In the genomic region with DNA sequence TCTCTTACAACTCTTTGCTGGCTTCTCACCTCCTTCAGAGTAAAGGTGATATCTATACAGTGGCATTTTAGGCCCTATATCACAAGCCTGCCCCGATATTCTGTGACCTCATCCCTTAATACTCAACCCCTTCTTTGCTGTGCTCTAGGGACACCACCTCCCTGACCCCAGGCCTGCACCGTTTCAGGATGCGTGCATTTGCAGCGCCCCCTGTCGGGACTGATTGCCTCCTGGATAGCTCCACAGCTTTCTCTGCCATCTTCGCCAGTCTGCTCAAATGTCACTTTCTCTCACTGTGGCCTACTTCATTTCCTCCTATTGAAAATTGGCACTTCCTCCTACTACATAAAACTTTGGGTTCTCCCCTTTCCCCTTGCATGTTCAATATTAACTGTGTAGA, we compare ENCODE assay signal across 1 cellular context.
TF ChIP-seq lines count a peak whose summit lies in the region.

No MANE protein-coding gene starts in this region.

TF ChIP-seq in GM12878, 131 proteins besides CTCF, POLR2A, EP300 and RAD21 (continued from another document):
- TF ChIP-seq, protein P1, sequence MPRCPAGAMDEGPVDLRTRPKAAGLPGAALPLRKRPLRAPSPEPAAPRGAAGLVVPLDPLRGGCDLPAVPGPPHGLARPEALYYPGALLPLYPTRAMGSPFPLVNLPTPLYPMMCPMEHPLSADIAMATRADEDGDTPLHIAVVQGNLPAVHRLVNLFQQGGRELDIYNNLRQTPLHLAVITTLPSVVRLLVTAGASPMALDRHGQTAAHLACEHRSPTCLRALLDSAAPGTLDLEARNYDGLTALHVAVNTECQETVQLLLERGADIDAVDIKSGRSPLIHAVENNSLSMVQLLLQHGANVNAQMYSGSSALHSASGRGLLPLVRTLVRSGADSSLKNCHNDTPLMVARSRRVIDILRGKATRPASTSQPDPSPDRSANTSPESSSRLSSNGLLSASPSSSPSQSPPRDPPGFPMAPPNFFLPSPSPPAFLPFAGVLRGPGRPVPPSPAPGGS (IDR thresholded peaks at IDR 0.05; ENCODE audit: borderline replicate concordance, insufficient read depth, low read depth, low read length, poor library complexity, severe bottlenecking), result no peak
- no peak for TF ChIP-seq JUND (IDR thresholded peaks at IDR 0.05; ENCODE audit: low read depth, low read length)
- no peak for TF ChIP-seq FOS (IDR thresholded peaks at IDR 0.05; ENCODE audit: borderline replicate concordance, extremely low read depth, insufficient read length)
- TF ChIP-seq MXI1 (IDR thresholded peaks at IDR 0.05; ENCODE audit: low read depth, low read length), result no peak
- TF ChIP-seq, protein P2, sequence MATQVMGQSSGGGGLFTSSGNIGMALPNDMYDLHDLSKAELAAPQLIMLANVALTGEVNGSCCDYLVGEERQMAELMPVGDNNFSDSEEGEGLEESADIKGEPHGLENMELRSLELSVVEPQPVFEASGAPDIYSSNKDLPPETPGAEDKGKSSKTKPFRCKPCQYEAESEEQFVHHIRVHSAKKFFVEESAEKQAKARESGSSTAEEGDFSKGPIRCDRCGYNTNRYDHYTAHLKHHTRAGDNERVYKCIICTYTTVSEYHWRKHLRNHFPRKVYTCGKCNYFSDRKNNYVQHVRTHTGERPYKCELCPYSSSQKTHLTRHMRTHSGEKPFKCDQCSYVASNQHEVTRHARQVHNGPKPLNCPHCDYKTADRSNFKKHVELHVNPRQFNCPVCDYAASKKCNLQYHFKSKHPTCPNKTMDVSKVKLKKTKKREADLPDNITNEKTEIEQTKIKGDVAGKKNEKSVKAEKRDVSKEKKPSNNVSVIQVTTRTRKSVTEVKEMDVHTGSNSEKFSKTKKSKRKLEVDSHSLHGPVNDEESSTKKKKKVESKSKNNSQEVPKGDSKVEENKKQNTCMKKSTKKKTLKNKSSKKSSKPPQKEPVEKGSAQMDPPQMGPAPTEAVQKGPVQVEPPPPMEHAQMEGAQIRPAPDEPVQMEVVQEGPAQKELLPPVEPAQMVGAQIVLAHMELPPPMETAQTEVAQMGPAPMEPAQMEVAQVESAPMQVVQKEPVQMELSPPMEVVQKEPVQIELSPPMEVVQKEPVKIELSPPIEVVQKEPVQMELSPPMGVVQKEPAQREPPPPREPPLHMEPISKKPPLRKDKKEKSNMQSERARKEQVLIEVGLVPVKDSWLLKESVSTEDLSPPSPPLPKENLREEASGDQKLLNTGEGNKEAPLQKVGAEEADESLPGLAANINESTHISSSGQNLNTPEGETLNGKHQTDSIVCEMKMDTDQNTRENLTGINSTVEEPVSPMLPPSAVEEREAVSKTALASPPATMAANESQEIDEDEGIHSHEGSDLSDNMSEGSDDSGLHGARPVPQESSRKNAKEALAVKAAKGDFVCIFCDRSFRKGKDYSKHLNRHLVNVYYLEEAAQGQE (IDR thresholded peaks at IDR 0.05; ENCODE audit: low read depth, low read length), result no peak
